Comparison of ENCODE assay signal across 33 cellular contexts in the genomic region with DNA sequence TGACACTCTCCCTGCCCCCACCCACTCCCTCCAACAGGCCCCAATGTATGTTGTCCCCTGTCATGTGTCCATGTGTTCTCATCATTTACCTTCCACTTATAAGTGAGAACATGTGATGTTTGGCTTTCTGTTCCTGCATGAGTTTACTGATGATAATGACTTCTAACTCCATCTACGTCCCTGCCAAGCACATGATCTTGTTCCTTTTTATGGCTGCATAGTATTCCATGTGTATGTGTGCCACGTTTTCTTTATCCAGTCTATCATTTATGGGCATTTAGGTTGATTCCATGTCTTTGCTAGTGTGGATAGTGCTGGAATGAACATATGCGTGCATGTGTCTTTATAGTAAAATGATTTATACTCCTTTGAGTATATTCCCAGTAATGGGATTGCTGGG.
"Had no signal": no experiment of that assay in that cellular context is flagged by ENCODE, and none has a peak within 500 bp of the region (broad histone marks: within the 10 kb centered on the region; RNA-seq: fewer than 3 reads in every experiment).

No MANE protein-coding gene starts in this region.

- DNase-seq: activated effector memory CD4-positive, alpha-beta T cell treated with anti-CD3 and anti-CD28 coated beads, Interleukin-2, amount 50 U/mL, for 16 hours; activated effector memory CD4-positive, alpha-beta T cell treated with Interleukin-2 at 50 U/mL for 16 hours; activated gamma-delta T cell; activated gamma-delta T cell treated with Interleukin-2 at 50 U/mL for 16 hours; activated naive CD4-positive, alpha-beta T cell; activated naive CD4-positive, alpha-beta T cell treated with anti-CD3 and anti-CD28 coated beads for 36 hours; activated naive CD4-positive, alpha-beta T cell treated with anti-CD3 and anti-CD28 coated beads, Interleukin-2, amount 10 ng/mL, durations not matched to agents 7 days and 5 days; activated naive CD4-positive, alpha-beta T cell treated with anti-CD3 and anti-CD28 coated beads, Interleukin-2, amount 50 U/mL, for 16 hours; activated naive CD4-positive, alpha-beta T cell treated with Interleukin-2 at 50 U/mL for 16 hours; activated naive CD8-positive, alpha-beta T cell treated with anti-CD3 and anti-CD28 coated beads for 36 hours; activated naive CD8-positive, alpha-beta T cell treated with anti-CD3 and anti-CD28 coated beads, Interleukin-2, amount 10 ng/mL, durations not matched to agents 7 days and 5 days; activated naive CD8-positive, alpha-beta T cell treated with anti-CD3 and anti-CD28 coated beads, Interleukin-2, amount 50 U/mL, for 24 hours; activated T-cell treated with anti-CD3 and anti-CD28 coated beads, Interleukin-2, amount 50 U/mL, for 24 hours; activated T-cell treated with anti-CD3 and anti-CD28 coated beads, Interleukin-2, amount 50 U/mL, for 4 hours; activated T-cell treated with anti-CD3 and anti-CD28 coated beads, Interleukin-2, amount 50 U/mL, for 48 hours; activated T-cell treated with anti-CD3 and anti-CD28 coated beads, Interleukin-2, amount 50 U/mL, for 72 hours; adrenal gland; amniotic stem cell; amygdala; anterior cingulate cortex; aorta; body of pancreas; brain microvascular endothelial cell; caudate nucleus; central memory CD4-positive, alpha-beta T cell; cerebellar nuclear complex had no signal

- ATAC-seq: activated naive CD4-positive, alpha-beta T cell treated with anti-CD3 and anti-CD28 coated beads, Interleukin-2, amount 50 U/mL, for 72 hours; activated naive CD8-positive, alpha-beta T cell treated with anti-CD3 and anti-CD28 coated beads, Interleukin-2, amount 50 U/mL, for 24 hours; activated T-cell treated with anti-CD3 and anti-CD28 coated beads, Interleukin-2, amount 50 U/mL, for 4 hours; activated T-cell treated with anti-CD3 and anti-CD28 coated beads, Interleukin-2, amount 50 U/mL, for 72 hours; activated T-helper 17 cell treated with anti-CD3 and anti-CD28 coated beads, Interleukin-2, amount 50 U/mL, for 72 hours; body of pancreas had no signal

- H3K27ac ChIP-seq: adrenal gland, ascending aorta, body of pancreas, brain microvascular endothelial cell, breast epithelium, cardiac muscle cell had no signal

- H3K36me3 ChIP-seq: adrenal gland, ascending aorta, brain microvascular endothelial cell, breast epithelium, cardiac muscle cell had no signal

- H3K9me3 ChIP-seq: adrenal gland, ascending aorta, body of pancreas, breast epithelium had no signal

- H3K27me3 ChIP-seq: ascending aorta, brain microvascular endothelial cell had no signal

- H3K4me3 ChIP-seq: adrenal gland, ascending aorta, body of pancreas, breast epithelium, cardiac muscle cell had no signal

- FAIRE-seq: astrocyte, bronchial epithelial cell had no signal

- H3K4me1 ChIP-seq: adrenal gland, ascending aorta, body of pancreas, breast epithelium had no signal
